In genomic region chr15:99485992-99486370, GRCh38 we compare ENCODE assay signal across 8 cellular contexts.
A peak's percentile ranks its signal among the peaks of the same experiment; 100 is the strongest.
DNase-seq lines count a peak whose midpoint lies in the region; ATAC-seq and TF ChIP-seq lines count a peak whose summit lies in the region.

No MANE protein-coding gene starts in this region.

- H3K27me3 Mint-ChIP-seq in endothelial cell (ENCODE audit: unreplicated experiment) (peaks cover 7% of the 10 kb centered on the region), neural crest cell (ENCODE audit: low read depth) (peaks cover 11% of the 10 kb centered on the region)

- peak overlapping the region; percentile 79 for H3K27ac Mint-ChIP-seq in endothelial cell (ENCODE audit: unreplicated experiment)
- peak overlapping the region; percentile 7 for H3K27ac Mint-ChIP-seq in neural crest cell (ENCODE audit: unreplicated experiment)

- no peak overlapping the region for H3K4me2 ChIP-seq in Loucy (ENCODE audit: low read depth, low read length, poor library complexity, severe bottlenecking)

- no peak overlapping the region for H3K9ac ChIP-seq in Loucy (ENCODE audit: low read depth, low read length, poor library complexity, severe bottlenecking)

- ATAC-seq in HG02981 (IDR thresholded peaks at IDR 0.05; ENCODE audit: unreplicated experiment), result no peak

- DNase-seq in BJ (ENCODE audit: low read depth) (no peak), endothelial cell (ENCODE audit: low spot score) (peak; percentile 20), neural crest cell (ENCODE audit: low read depth, low spot score) (no peak), NCI-H1417 treated with DMSO at 0.1 percent for 48 hours (lab: John Stamatoyannopoulos, UW) (no peak), cortex of kidney (lab: John Stamatoyannopoulos, UW) (no peak), NCI-H2029 (lab: John Stamatoyannopoulos, UW) (no peak)

- no peaks in the 10 kb centered on the region for H3K9me3 ChIP-seq in Loucy (ENCODE audit: insufficient read depth, low read depth, low read length)

- no peaks in the 10 kb centered on the region for H3K36me3 Mint-ChIP-seq in endothelial cell (ENCODE audit: low read depth, unreplicated experiment)
- no peaks in the 10 kb centered on the region for H3K36me3 Mint-ChIP-seq in neural crest cell (ENCODE audit: low read depth)

- POLR2A ChIA-PET in BJ (lab: Charles Lee), result interaction anchor here (1.4 kb wide), 1 partner anchor 10 kb away, joined by 5 read pairs; no protein-coding TSS in a partner anchor

- peaks cover 3% of the 10 kb centered on the region; the same call in 1 of the 2 replicates for H3K27me3 ChIP-seq in BJ (ENCODE audit: control insufficient read depth, insufficient read depth, low read length)
- no peaks in the 10 kb centered on the region for H3K27me3 ChIP-seq in Loucy (ENCODE audit: insufficient read depth, low read length, poor library complexity, severe bottlenecking)

- H3K9me2 ChIP-seq in Loucy (replicated peaks; ENCODE audit: low read depth, low read length), result no peaks in the 10 kb centered on the region

- H3F3A ChIP-seq in Loucy (ENCODE audit: low read depth), result no peaks in the 10 kb centered on the region

- no peaks in the 10 kb centered on the region for H3K9me3 Mint-ChIP-seq in endothelial cell (ENCODE audit: unreplicated experiment)
- H3K9me3 Mint-ChIP-seq in neural crest cell, result peaks cover 4% of the 10 kb centered on the region

- CTCF ChIA-PET in BJ (lab: Yijun Ruan, JAX), result interaction anchor here (1.0 to 2.6 kb wide), 4 partner anchors 31 to 218 kb away, joined by 3 to 10 read pairs (median 4); no protein-coding TSS in a partner anchor

- H3K36me3 ChIP-seq in BJ (ENCODE audit: control insufficient read depth, insufficient read depth, low read length) (no peaks in the 10 kb centered on the region), Loucy (ENCODE audit: insufficient read depth, low read length) (no peaks in the 10 kb centered on the region)

- H3K4me1 ChIP-seq in Loucy (ENCODE audit: insufficient read depth, low read length, poor library complexity, severe bottlenecking), result peaks cover 10% of the 10 kb centered on the region

- TF ChIP-seq CTCF in BJ (IDR thresholded peaks at IDR 0.05; ENCODE audit: insufficient read depth, low read depth, low read length) (no peak), Loucy (conservative IDR thresholded peaks at IDR 0.05; ENCODE audit: low read length) (no peak), endothelial cell (IDR thresholded peaks at IDR 0.05; ENCODE audit: unreplicated experiment) (no peak), neural crest cell (conservative IDR thresholded peaks at IDR 0.05) (no peak)

- H3K4me3 ChIP-seq in BJ (ENCODE audit: low read depth, low read length), result peak overlapping the region; percentile 18; the same call in 1 of the 2 replicates
- no peak overlapping the region for H3K4me3 ChIP-seq in Loucy (ENCODE audit: low read length, poor library complexity, severe bottlenecking)

- H3K4me1 Mint-ChIP-seq in endothelial cell (ENCODE audit: unreplicated experiment) (peaks cover 24% of the 10 kb centered on the region), neural crest cell (peaks cover 22% of the 10 kb centered on the region)

- H3K4me3 Mint-ChIP-seq in endothelial cell (ENCODE audit: unreplicated experiment) (peak overlapping the region; percentile 88), neural crest cell (peak overlapping the region; percentile 76)

- peak overlapping the region; percentile 14; the same call in 1 of the 2 replicates for H2AFZ ChIP-seq in Loucy (ENCODE audit: low read length)

- H3K79me2 ChIP-seq in Loucy (ENCODE audit: insufficient read depth, low read length), result no peaks in the 10 kb centered on the region

- no peaks in the 10 kb centered on the region for H4K20me1 ChIP-seq in Loucy (ENCODE audit: insufficient read depth, low read length, poor library complexity, severe bottlenecking)
